16 cellular contexts compared by ENCODE assay signal in genomic region chr16:65657051-65657450, GRCh38.
DNase-seq lines count a peak whose midpoint lies in the region; ATAC-seq and TF ChIP-seq lines count a peak whose summit lies in the region.
"Had no signal": no experiment of that assay in that cellular context is flagged by ENCODE, and none has a peak within 500 bp of the region (broad histone marks: within the 10 kb centered on the region; RNA-seq: fewer than 3 reads in every experiment).

No MANE protein-coding gene starts in this region.

- H3K36me3 ChIP-seq in RWPE2 (ENCODE audit: low read depth) = no peaks in the 10 kb centered on the region
- no peaks in the 10 kb centered on the region for H3K36me3 ChIP-seq in endodermal cell (ENCODE audit: control insufficient read depth, insufficient read depth, low read length)

- DNase-seq in NCI-H748 (lab: John Stamatoyannopoulos, UW; ENCODE audit: unreplicated experiment) = peak; percentile 7
- DNase-seq in NCI-H748 treated with DMSO at 0.1 percent for 48 hours (lab: John Stamatoyannopoulos, UW) = no peak
- no peak for DNase-seq in RWPE2 (ENCODE audit: low spot score)
- DNase-seq in endodermal cell = no peak
- peak; percentile 42 for DNase-seq in retina
- DNase-seq in DMS 273 (lab: John Stamatoyannopoulos, UW; ENCODE audit: unreplicated experiment) = no peak
- DNase-seq in NCI-H1694 treated with DMSO at 0.1 percent for 48 hours (lab: John Stamatoyannopoulos, UW) = no peak
- DNase-seq in GM19240 (ENCODE audit: insufficient read length, low spot score) = no peak
- DNase-seq: 8988T, KG1, NCI-H1092, NCI-H146, NCI-H2081 treated with DMSO at 0.1 percent for 48 hours, NCI-H524 had no signal

- ATAC-seq in RWPE2 (ENCODE audit: low read depth) = no peak
- ATAC-seq: HepG2 had no signal

- H3K9me3 Mint-ChIP-seq in endodermal cell = no peaks in the 10 kb centered on the region

- H3K27me3 ChIP-seq in RWPE2 (ENCODE audit: insufficient read depth, poor library complexity, severe bottlenecking) (no peaks in the 10 kb centered on the region), endodermal cell (ENCODE audit: control insufficient read depth, insufficient read depth, low read length, poor library complexity, severe bottlenecking) (no peaks in the 10 kb centered on the region)

- H3K27ac ChIP-seq in RWPE2 (ENCODE audit: poor library complexity, severe bottlenecking) (peak overlapping the region; percentile 100), endodermal cell (ENCODE audit: low read depth, low read length) (peak overlapping the region; percentile 27)
- H3K27ac ChIP-seq: C4-2B had no signal

- H3K9ac ChIP-seq in endodermal cell (ENCODE audit: extremely low read depth, low read length, poor library complexity, severe bottlenecking) = no peak overlapping the region

- H3K4me1 ChIP-seq in RWPE2 (ENCODE audit: insufficient read depth, poor library complexity, severe bottlenecking) = peaks cover 30% of the 10 kb centered on the region
- H3K4me1 ChIP-seq in endodermal cell (ENCODE audit: control insufficient read depth, insufficient read depth, low read length) = peaks cover 3% of the 10 kb centered on the region

- H3K4me1 Mint-ChIP-seq in endodermal cell = peaks cover 15% of the 10 kb centered on the region

- no peak overlapping the region for H3K4me3 Mint-ChIP-seq in endodermal cell

- TF ChIP-seq CTCF in RWPE2 (IDR thresholded peaks at IDR 0.05; ENCODE audit: poor library complexity, severe bottlenecking) (no peak), endodermal cell (conservative IDR thresholded peaks at IDR 0.05) (no peak)

- H3K27me3 Mint-ChIP-seq in endodermal cell (ENCODE audit: insufficient read depth) = peaks cover 5% of the 10 kb centered on the region

- WGBS in endodermal cell (ENCODE audit: insufficient coverage in 1 of 2, insufficient read length in 1 of 2), 2 experiments = 76 to 80% methylated on average over 6 of the region's 6 CpGs

- H3K27ac Mint-ChIP-seq in endodermal cell = no peak overlapping the region

- no peaks in the 10 kb centered on the region for H3K36me3 Mint-ChIP-seq in endodermal cell (ENCODE audit: low read depth)

- H3K4me3 ChIP-seq in RWPE2 (ENCODE audit: severe bottlenecking) (no peak overlapping the region), endodermal cell (ENCODE audit: low read length) (no peak overlapping the region)

- H3K9me3 ChIP-seq in RWPE2 (ENCODE audit: severe bottlenecking) (no peaks in the 10 kb centered on the region), endodermal cell (ENCODE audit: control insufficient read depth, low read length) (no peaks in the 10 kb centered on the region)

Comparison
In these comparisons a context has a peak if more than half of its experiments do, and no peak if none do; other contexts are left out.
1. DNase-seq: peak in NCI-H748 (single experiment) and retina (single experiment); none in NCI-H748 treated with DMSO at 0.1 percent for 48 hours (single experiment), RWPE2 (single experiment), endodermal cell (single experiment), DMS 273 (single experiment), NCI-H1694 treated with DMSO at 0.1 percent for 48 hours (single experiment) and GM19240 (single experiment).